ENCODE assay signal across 10 cellular contexts in genomic region chr5:71932649-71933338, GRCh38.
DNase-seq lines count a peak whose midpoint lies in the region; ATAC-seq and TF ChIP-seq lines count a peak whose summit lies in the region.
"Had no signal": no experiment of that assay in that cellular context is flagged by ENCODE, and none has a peak within 500 bp of the region (broad histone marks: within the 10 kb centered on the region; RNA-seq: fewer than 3 reads in every experiment).

No MANE protein-coding gene starts in this region.

- TF ChIP-seq EP300 in transverse colon (IDR thresholded peaks at IDR 0.05; ENCODE audit: low read depth) = no peak

- H3K4me1 ChIP-seq in mammary epithelial cell (ENCODE audit: insufficient read depth, low read length) (peaks cover 11% of the 10 kb centered on the region), transverse colon (peaks cover 0 to 24% (median 13%) of the 10 kb centered on the region in 4 donors), SJCRH30 (no peaks in the 10 kb centered on the region)

- peak; percentile 38 for DNase-seq in LHCN-M2 (ENCODE audit: low read depth)
- DNase-seq in mammary epithelial cell = no peak
- DNase-seq in transverse colon = peak; percentile 60
- DNase-seq in SJCRH30 = no peak
- DNase-seq: DND-41 had no signal

- H3K4me3 ChIP-seq in mammary epithelial cell (replicated peaks in 1 of 3; ENCODE audit: insufficient read depth in 1 of 3, low read depth in 2 of 3, low read length in 3 of 3) = no peak overlapping the region
- no peak overlapping the region for H3K4me3 ChIP-seq in transverse colon
- no peak overlapping the region for H3K4me3 ChIP-seq in SJCRH30

- dilution Hi-C loops in mammary epithelial cell (cut with HindIII; ENCODE audit: low sequenced_read_pairs) = no loop called here

- H3K27ac ChIP-seq in 22Rv1 (peak overlapping the region; percentile 82), mammary epithelial cell (ENCODE audit: insufficient read depth, low read depth, low read length) (no peak overlapping the region), layer of hippocampus (ENCODE audit: low read depth, low read length) (peak overlapping the region; percentile 36), transverse colon (peak overlapping the region; percentile 70 to 83 (median 76)), SJCRH30 (no peak overlapping the region)
- H3K27ac ChIP-seq: neutrophil had no signal

- no peaks in the 10 kb centered on the region for H3K79me2 ChIP-seq in mammary epithelial cell (ENCODE audit: insufficient read depth, low read length)

- H4K20me1 ChIP-seq in mammary epithelial cell (ENCODE audit: insufficient read depth, low read length) = no peaks in the 10 kb centered on the region

- H3K4me2 ChIP-seq in mammary epithelial cell (ENCODE audit: insufficient read depth, low read depth, low read length) = no peak overlapping the region

- H3K9me3 ChIP-seq in mammary epithelial cell (replicated peaks; ENCODE audit: insufficient read depth, low read length) = no peaks in the 10 kb centered on the region
- H3K9me3 ChIP-seq in transverse colon = no peaks in the 10 kb centered on the region
- no peaks in the 10 kb centered on the region; the same call in 1 of the 2 replicates for H3K9me3 ChIP-seq in SJCRH30 (replicated peaks)
- H3K9me3 ChIP-seq: neutrophil had no signal

- H3K9ac ChIP-seq in mammary epithelial cell (ENCODE audit: insufficient read depth, low read length) = no peak overlapping the region

- H3K27me3 ChIP-seq in mammary epithelial cell (ENCODE audit: insufficient read depth, low read length) = no peaks in the 10 kb centered on the region
- no peaks in the 10 kb centered on the region for H3K27me3 ChIP-seq in layer of hippocampus (ENCODE audit: control insufficient read depth, insufficient read depth, low read length)
- H3K27me3 ChIP-seq in transverse colon = no peaks in the 10 kb centered on the region
- H3K27me3 ChIP-seq in SJCRH30 = no peaks in the 10 kb centered on the region
- H3K27me3 ChIP-seq: neutrophil had no signal

- WGBS in mammary epithelial cell (ENCODE audit: low coverage, missing lambda C conversion rate) = 35% methylated on average over 3 of the region's 8 CpGs
- WGBS in transverse colon (ENCODE audit: low coverage in 1 of 2), 2 donors = 40% methylated on average over 8 of the region's 8 CpGs; no CpG with 5 or more reads in 1 of the 2 donors

- H3K36me3 ChIP-seq in mammary epithelial cell (ENCODE audit: insufficient read depth, low read length) (no peaks in the 10 kb centered on the region), transverse colon (no peaks in the 10 kb centered on the region), SJCRH30 (no peaks in the 10 kb centered on the region)
- H3K36me3 ChIP-seq: neutrophil had no signal

- ATAC-seq in GM19351 (IDR thresholded peaks at IDR 0.05; ENCODE audit: unreplicated experiment) (no peak), HG02884 (IDR thresholded peaks at IDR 0.05; ENCODE audit: unreplicated experiment) (no peak)

- TF ChIP-seq CTCF in 22Rv1 (IDR thresholded peaks at IDR 0.05) (peak; percentile 31; the same call in 1 of the 2 replicates), mammary epithelial cell (conservative IDR thresholded peaks at IDR 0.05 in 1 of 2, IDR thresholded peaks at IDR 0.05 in 1 of 2; ENCODE audit: extremely low read depth in 1 of 2, insufficient read depth in 1 of 2, low read depth in 1 of 2, low read length in 2 of 2) (no peak), transverse colon (IDR thresholded peaks at IDR 0.05) (peak in 2 of 5 experiments; percentile 64 to 74)

- in situ Hi-C loops in mammary epithelial cell (cut with MboI; ENCODE audit: low sequenced_read_pairs in 2 of 2) (no loop called here), transverse colon (cut with MboI; ENCODE audit: low pct_ligation_motif_present in 1 of 4, low pct_unique_long_range_greater_than_20kb in 1 of 4, low sequenced_read_pairs in 3 of 4) (no loop called here)

- no TSS peak for BruUV-seq in mammary epithelial cell (replicated peaks; lab: Mats Ljungman, UMichigan)

- CTCF ChIA-PET in mammary epithelial cell (lab: Charles Lee; ENCODE audit: low non-redundant PET) = no interaction called here

- H2AFZ ChIP-seq in mammary epithelial cell (ENCODE audit: low read depth, low read length) = peak overlapping the region; percentile 4

- intact Hi-C loops in mammary epithelial cell (cut with micrococcal nuclease) = no loop called here
- intact Hi-C loops in transverse colon (cut with DNase I; ENCODE audit: low total_unique reads) = no loop called here

- TF ChIP-seq POLR2A in transverse colon (IDR thresholded peaks at IDR 0.05) = no peak

Comparison
In these comparisons a context has a peak if more than half of its experiments do, and no peak if none do; other contexts are left out.
1. H3K27ac ChIP-seq: peak in 22Rv1 (single experiment), layer of hippocampus (single experiment) and transverse colon (4 of 4); none in mammary epithelial cell (single experiment) and SJCRH30 (single experiment).
2. DNase-seq: peak in LHCN-M2 (single experiment) and transverse colon (single experiment); none in mammary epithelial cell (single experiment) and SJCRH30 (0 of 2).